8 cellular contexts compared by ENCODE assay signal in the genomic region with DNA sequence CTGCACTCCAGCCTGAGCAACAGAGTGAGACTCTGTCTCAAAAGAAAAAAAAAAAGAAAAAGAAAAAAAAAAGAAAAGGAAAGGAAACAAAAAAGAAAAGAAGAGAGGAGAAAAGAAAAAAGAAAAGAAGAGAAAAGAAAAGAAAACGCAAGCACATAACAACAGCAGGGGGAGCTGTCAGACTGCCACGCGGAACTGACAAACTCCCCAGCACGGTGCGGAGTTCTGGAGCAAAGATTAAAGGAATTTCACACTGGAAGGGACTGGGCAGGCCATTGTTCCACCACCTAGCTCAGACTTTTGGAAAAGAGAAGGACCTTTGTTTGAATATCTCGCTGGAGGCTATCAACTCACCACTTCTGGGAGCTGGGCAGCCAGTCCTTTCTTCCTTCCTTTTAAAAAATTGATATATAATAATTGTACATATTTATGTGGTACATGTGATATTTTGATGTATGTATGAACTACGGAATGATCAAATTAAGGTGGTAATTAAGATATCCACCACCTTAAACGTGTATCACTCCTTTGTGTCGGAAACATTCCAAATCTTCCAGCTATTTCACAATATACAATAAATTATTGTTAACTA. TPM values are rescaled to one million over a fixed set of nuclear protein-coding genes. Genes with fewer than 3 reads are reported as not detected.
DNase-seq lines count a peak whose midpoint lies in the region; ATAC-seq, FAIRE-seq and TF ChIP-seq lines count a peak whose summit lies in the region.

No MANE protein-coding gene starts in this region.

- TF ChIP-seq RAD21 in Ishikawa (IDR thresholded peaks at IDR 0.05; ENCODE audit: low read depth) = peak; percentile 77

- H3K36me3 Mint-ChIP-seq in astrocyte (ENCODE audit: low read depth, unreplicated experiment) = no peaks in the 10 kb centered on the region

- FAIRE-seq in astrocyte (lab: Jason Lieb, UNC) = no peak

- H3K4me1 ChIP-seq in astrocyte (ENCODE audit: insufficient read depth, low read length) = no peaks in the 10 kb centered on the region

- DNase-seq in DMS53 (lab: John Stamatoyannopoulos, UW) = peak; percentile 49
- no peak for DNase-seq in DMS53 treated with DMSO at 0.1 percent for 48 hours (lab: John Stamatoyannopoulos, UW; ENCODE audit: unreplicated experiment)
- peak; percentile 18 for DNase-seq in astrocyte (ENCODE audit: low read depth)
- peak; percentile 58 for DNase-seq in kidney tubule cell (ENCODE audit: low spot score)
- no peak for DNase-seq in activated effector memory CD4-positive, alpha-beta T cell treated with anti-CD3 and anti-CD28 coated beads, Interleukin-2, amount 50 U/mL, for 16 hours
- DNase-seq in effector CD4-positive, alpha-beta T cell = no peak

- H3K27ac Mint-ChIP-seq in astrocyte (ENCODE audit: unreplicated experiment) = no peak overlapping the region

- no peak overlapping the region for H3K4me2 ChIP-seq in astrocyte (ENCODE audit: low read length)

- H4K20me1 ChIP-seq in astrocyte (ENCODE audit: insufficient read depth, low read length) = no peaks in the 10 kb centered on the region

- H3K9me3 ChIP-seq in astrocyte (ENCODE audit: insufficient read depth, low read depth, low read length) = no peaks in the 10 kb centered on the region

- H3K9ac ChIP-seq in astrocyte (ENCODE audit: low read length) = no peak overlapping the region

- H3K4me3 ChIP-seq in astrocyte (ENCODE audit: insufficient read depth, low read depth, low read length) = no peak overlapping the region

- TF ChIP-seq CTCF in astrocyte (IDR thresholded peaks at IDR 0.05; ENCODE audit: insufficient read depth, low read depth, low read length) = peak; percentile 77

- no peaks in the 10 kb centered on the region for H3K79me2 ChIP-seq in astrocyte (ENCODE audit: insufficient read depth, low read length)

- no peaks in the 10 kb centered on the region for H3K4me1 Mint-ChIP-seq in astrocyte (ENCODE audit: low read depth, unreplicated experiment)

- H3K4me3 Mint-ChIP-seq in astrocyte (ENCODE audit: unreplicated experiment) = no peak overlapping the region

- H3K27me3 Mint-ChIP-seq in astrocyte (ENCODE audit: low read depth, unreplicated experiment) = no peaks in the 10 kb centered on the region

- no peaks in the 10 kb centered on the region for H3K27me3 ChIP-seq in astrocyte (ENCODE audit: insufficient read depth, low read length)

- ATAC-seq in GM18907 (IDR thresholded peaks at IDR 0.05; ENCODE audit: unreplicated experiment) = no peak

- H3K36me3 ChIP-seq in astrocyte (ENCODE audit: insufficient read depth, low read length) = no peaks in the 10 kb centered on the region

- no peaks in the 10 kb centered on the region for H3K9me3 Mint-ChIP-seq in astrocyte (ENCODE audit: unreplicated experiment)

- no peak overlapping the region for H3K27ac ChIP-seq in astrocyte (ENCODE audit: low read depth, low read length)

- no peak for TF ChIP-seq EP300 in Ishikawa (IDR thresholded peaks at IDR 0.05; ENCODE audit: borderline replicate concordance)

- peak overlapping the region; percentile 45 for H2AFZ ChIP-seq in astrocyte (ENCODE audit: low read depth, low read length)

TF ChIP-seq in Ishikawa, 13 proteins besides CTCF, POLR2A, EP300 and RAD21:
- TF ChIP-seq TEAD4 (IDR thresholded peaks at IDR 0.05) (no peak), MAX (IDR thresholded peaks at IDR 0.05) (no peak), TCF12 (IDR thresholded peaks at IDR 0.05; ENCODE audit: low read depth) (no peak), ZBTB7A (IDR thresholded peaks at IDR 0.05; ENCODE audit: low read depth) (no peak), YY1 (IDR thresholded peaks at IDR 0.05; ENCODE audit: low read depth) (no peak), CREB1 (IDR thresholded peaks at IDR 0.05; ENCODE audit: low read depth) (no peak), FOXM1 (IDR thresholded peaks at IDR 0.05; ENCODE audit: borderline replicate concordance, low read depth) (no peak), EGR1 (IDR thresholded peaks at IDR 0.05) (no peak), CEBPB (IDR thresholded peaks at IDR 0.05) (no peak), NFIC (IDR thresholded peaks at IDR 0.05) (no peak), TAF1 (IDR thresholded peaks at IDR 0.05; ENCODE audit: low read depth) (no peak)
- TF ChIP-seq, protein P1, sequence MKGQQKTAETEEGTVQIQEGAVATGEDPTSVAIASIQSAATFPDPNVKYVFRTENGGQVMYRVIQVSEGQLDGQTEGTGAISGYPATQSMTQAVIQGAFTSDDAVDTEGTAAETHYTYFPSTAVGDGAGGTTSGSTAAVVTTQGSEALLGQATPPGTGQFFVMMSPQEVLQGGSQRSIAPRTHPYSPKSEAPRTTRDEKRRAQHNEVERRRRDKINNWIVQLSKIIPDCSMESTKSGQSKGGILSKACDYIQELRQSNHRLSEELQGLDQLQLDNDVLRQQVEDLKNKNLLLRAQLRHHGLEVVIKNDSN (IDR thresholded peaks at IDR 0.05) = no peak
- TF ChIP-seq, protein P2, sequence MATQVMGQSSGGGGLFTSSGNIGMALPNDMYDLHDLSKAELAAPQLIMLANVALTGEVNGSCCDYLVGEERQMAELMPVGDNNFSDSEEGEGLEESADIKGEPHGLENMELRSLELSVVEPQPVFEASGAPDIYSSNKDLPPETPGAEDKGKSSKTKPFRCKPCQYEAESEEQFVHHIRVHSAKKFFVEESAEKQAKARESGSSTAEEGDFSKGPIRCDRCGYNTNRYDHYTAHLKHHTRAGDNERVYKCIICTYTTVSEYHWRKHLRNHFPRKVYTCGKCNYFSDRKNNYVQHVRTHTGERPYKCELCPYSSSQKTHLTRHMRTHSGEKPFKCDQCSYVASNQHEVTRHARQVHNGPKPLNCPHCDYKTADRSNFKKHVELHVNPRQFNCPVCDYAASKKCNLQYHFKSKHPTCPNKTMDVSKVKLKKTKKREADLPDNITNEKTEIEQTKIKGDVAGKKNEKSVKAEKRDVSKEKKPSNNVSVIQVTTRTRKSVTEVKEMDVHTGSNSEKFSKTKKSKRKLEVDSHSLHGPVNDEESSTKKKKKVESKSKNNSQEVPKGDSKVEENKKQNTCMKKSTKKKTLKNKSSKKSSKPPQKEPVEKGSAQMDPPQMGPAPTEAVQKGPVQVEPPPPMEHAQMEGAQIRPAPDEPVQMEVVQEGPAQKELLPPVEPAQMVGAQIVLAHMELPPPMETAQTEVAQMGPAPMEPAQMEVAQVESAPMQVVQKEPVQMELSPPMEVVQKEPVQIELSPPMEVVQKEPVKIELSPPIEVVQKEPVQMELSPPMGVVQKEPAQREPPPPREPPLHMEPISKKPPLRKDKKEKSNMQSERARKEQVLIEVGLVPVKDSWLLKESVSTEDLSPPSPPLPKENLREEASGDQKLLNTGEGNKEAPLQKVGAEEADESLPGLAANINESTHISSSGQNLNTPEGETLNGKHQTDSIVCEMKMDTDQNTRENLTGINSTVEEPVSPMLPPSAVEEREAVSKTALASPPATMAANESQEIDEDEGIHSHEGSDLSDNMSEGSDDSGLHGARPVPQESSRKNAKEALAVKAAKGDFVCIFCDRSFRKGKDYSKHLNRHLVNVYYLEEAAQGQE (IDR thresholded peaks at IDR 0.05; ENCODE audit: low read depth) = no peak
TF ChIP-seq in Ishikawa: peak in this region for 0.

RNA-seq across cellular contexts. Expression of gene DPPA2, which starts 40.5 kb away (rescaled TPM):
- total RNA-seq in astrocyte = 0.48 and 0.89 TPM in 2 replicates

Comparison
In these comparisons a context has a peak if more than half of its experiments do, and no peak if none do; other contexts are left out.
1. DNase-seq: peak in DMS53 (single experiment), astrocyte (single experiment) and kidney tubule cell (single experiment); none in DMS53 treated with DMSO at 0.1 percent for 48 hours (single experiment), activated effector memory CD4-positive, alpha-beta T cell treated with anti-CD3 and anti-CD28 coated beads, Interleukin-2, amount 50 U/mL, for 16 hours (single experiment) and effector CD4-positive, alpha-beta T cell (single experiment).